ENCODE assay signal across 1 cellular context in genomic region chr6:34633256-34633655, GRCh38.
TF ChIP-seq lines count a peak whose summit lies in the region.

No MANE protein-coding gene starts in this region.

TF ChIP-seq in K562, 482 proteins besides CTCF, POLR2A, EP300 and RAD21 (continued from another document):
- TF ChIP-seq ZNF512 (tag; IDR thresholded peaks at IDR 0.05) (no peak), ZNF586 (CRISPR knock-in tag; conservative IDR thresholded peaks at IDR 0.05) (no peak), MAFG (tag; conservative IDR thresholded peaks at IDR 0.05) (0 out of 2 replicates have a peak, but pooled peaks have one; percentile 22), NRF1 (conservative IDR thresholded peaks at IDR 0.05 in 1 of 2, IDR thresholded peaks at IDR 0.05 in 1 of 2) (no peak), SNRNP70 (optimal IDR thresholded peaks at IDR 0.05; ENCODE audit: low read depth, low read length) (no peak), ZNF316 (IDR thresholded peaks at IDR 0.05) (peak; percentile 76), NR4A1 (CRISPR knock-in tag; IDR thresholded peaks at IDR 0.05) (no peak), NR4A1 (tag; IDR thresholded peaks at IDR 0.05) (no peak), SREBF2 (CRISPR knock-in tag; IDR thresholded peaks at IDR 0.05) (no peak), MAFF (IDR thresholded peaks at IDR 0.05; ENCODE audit: low read length) (peak; percentile 6; the same call in 1 of the 2 replicates), ZNF384 (IDR thresholded peaks at IDR 0.05; ENCODE audit: low read depth, low read length) (no peak), C11orf30 (IDR thresholded peaks at IDR 0.05; ENCODE audit: low read depth) (peak; percentile 67), SUPT5H (IDR thresholded peaks at IDR 0.05) (0 out of 2 replicates have a peak, but pooled peaks have one; percentile 14), ZNF445 (CRISPR knock-in tag; IDR thresholded peaks at IDR 0.05; ENCODE audit: low read depth) (no peak), ZNF398 (CRISPR knock-in tag; IDR thresholded peaks at IDR 0.05) (no peak), ZNF347 (CRISPR knock-in tag; IDR thresholded peaks at IDR 0.05; ENCODE audit: low read depth) (no peak), ZNF79 (CRISPR knock-in tag; IDR thresholded peaks at IDR 0.05; ENCODE audit: low read depth) (no peak), ZNF511 (CRISPR knock-in tag; IDR thresholded peaks at IDR 0.05) (no peak), BRF2 (IDR thresholded peaks at IDR 0.05; ENCODE audit: borderline replicate concordance, insufficient read depth, insufficient read length) (no peak)
